ENCODE assay signal across 21 cellular contexts in genomic region chr1:39670689-39671088, GRCh38. TPM values are rescaled to one million over a fixed set of nuclear protein-coding genes. Genes with fewer than 3 reads are reported as not detected.
A peak's percentile ranks its signal among the peaks of the same experiment; 100 is the strongest.
DNase-seq lines count a peak whose midpoint lies in the region; ATAC-seq and TF ChIP-seq lines count a peak whose summit lies in the region.
"Had no signal": no experiment of that assay in that cellular context is flagged by ENCODE, and none has a peak within 500 bp of the region (broad histone marks: within the 10 kb centered on the region; RNA-seq: fewer than 3 reads in every experiment).

No MANE protein-coding gene starts in this region.

- H4K20me1 ChIP-seq in neural progenitor cell (ENCODE audit: low read depth): peaks cover 8% of the 10 kb centered on the region

- CTCF ChIA-PET in CD4-positive, alpha-beta T cell (lab: Charles Lee): interaction anchor here (1.2 to 3.7 kb wide), 5 partner anchors 11 to 49 kb away, joined by 4 to 21 read pairs (median 5); no protein-coding TSS in a partner anchor

- ATAC-seq in CD4-positive, alpha-beta T cell (ENCODE audit: poor library complexity): no peak
- no peak for ATAC-seq in HG03565 (IDR thresholded peaks at IDR 0.05; ENCODE audit: unreplicated experiment)
- ATAC-seq in HG03135 (IDR thresholded peaks at IDR 0.05; ENCODE audit: unreplicated experiment): no peak

- H3K4me2 ChIP-seq in neural progenitor cell: peak overlapping the region; percentile 89

- H3F3A ChIP-seq in neural progenitor cell (ENCODE audit: low read depth): no peaks in the 10 kb centered on the region

- H3K4me3 Mint-ChIP-seq in CD4-positive, alpha-beta T cell: peak overlapping the region; percentile 38
- peak overlapping the region; percentile 76 for H3K4me3 Mint-ChIP-seq in neural progenitor cell
- H3K4me3 Mint-ChIP-seq: B cell had no signal

- H3K9me3 ChIP-seq in CD4-positive, alpha-beta T cell (ENCODE audit: control insufficient read depth, low read length): no peaks in the 10 kb centered on the region
- H3K9me3 ChIP-seq in neural progenitor cell (ENCODE audit: low read depth): no peaks in the 10 kb centered on the region
- H3K9me3 ChIP-seq: thyroid gland had no signal

- TF ChIP-seq CTCF in CD4-positive, alpha-beta T cell (IDR thresholded peaks at IDR 0.05): no peak
- TF ChIP-seq CTCF in GM12864 (IDR thresholded peaks at IDR 0.05; ENCODE audit: low read depth, low read length, missing control alignments) (no peak), dorsolateral prefrontal cortex (IDR thresholded peaks at IDR 0.05 in 54 of 56, conservative IDR thresholded peaks at IDR 0.05 in 2 of 56; ENCODE audit: low read depth in 1 of 56, partially characterized antibody in 56 of 56) (no peak), neural progenitor cell (IDR thresholded peaks at IDR 0.05) (no peak)

- H3K79me2 ChIP-seq in neural progenitor cell (ENCODE audit: low read depth): no peaks in the 10 kb centered on the region
- H3K79me2 ChIP-seq: parathyroid adenoma had no signal

- no peak overlapping the region for H2AFZ ChIP-seq in neural progenitor cell (replicated peaks)
- H2AFZ ChIP-seq: parathyroid adenoma had no signal

- H3K27ac Mint-ChIP-seq in CD4-positive, alpha-beta T cell: no peak overlapping the region
- H3K27ac Mint-ChIP-seq in neural progenitor cell: no peak overlapping the region
- H3K27ac Mint-ChIP-seq: B cell had no signal

- no peak overlapping the region for H3K27ac ChIP-seq in CD4-positive, alpha-beta T cell (ENCODE audit: low read depth, low read length)
- H3K27ac ChIP-seq in dorsolateral prefrontal cortex (peak overlapping the region in 22 of 59 donors; percentile 64 to 93 (median 84)), neural progenitor cell (no peak overlapping the region)
- H3K27ac ChIP-seq: cardiac muscle cell, parathyroid adenoma, thyroid gland had no signal

- peaks cover 43% of the 10 kb centered on the region for H3K27me3 Mint-ChIP-seq in CD4-positive, alpha-beta T cell
- peaks cover 38% of the 10 kb centered on the region for H3K27me3 Mint-ChIP-seq in neural progenitor cell (ENCODE audit: insufficient read depth, low read depth)

- no peaks in the 10 kb centered on the region for H3K36me3 ChIP-seq in neural progenitor cell
- H3K36me3 ChIP-seq: cardiac muscle cell, thyroid gland had no signal

- POLR2A ChIA-PET in CD4-positive, alpha-beta T cell (lab: Charles Lee): interaction anchor here (3.1 to 4.7 kb wide), 2 partner anchors 10 to 22 kb away, joined by 19 to 33 read pairs; partner anchors contain the start of gene HPCAL4

- H3K9ac ChIP-seq in neural progenitor cell: no peak overlapping the region
- H3K9ac ChIP-seq: parathyroid adenoma had no signal

- peaks cover 46% of the 10 kb centered on the region for H3K27me3 ChIP-seq in CD4-positive, alpha-beta T cell (ENCODE audit: control insufficient read depth, insufficient read depth, low read length)
- peaks cover 0 to 9% (median 0%) of the 10 kb centered on the region in 45 donors for H3K27me3 ChIP-seq in dorsolateral prefrontal cortex
- H3K27me3 ChIP-seq in neural progenitor cell: peaks cover 100% of the 10 kb centered on the region
- H3K27me3 ChIP-seq: thyroid gland had no signal

- H3K4me1 ChIP-seq in neural progenitor cell: peaks cover 7% of the 10 kb centered on the region
- H3K4me1 ChIP-seq: parathyroid adenoma had no signal

- H3K36me3 Mint-ChIP-seq in CD4-positive, alpha-beta T cell (ENCODE audit: low read depth): no peaks in the 10 kb centered on the region
- no peaks in the 10 kb centered on the region for H3K36me3 Mint-ChIP-seq in neural progenitor cell

- intact Hi-C loops in CD4-positive, alpha-beta T cell (cut with DNase I, micrococcal nuclease): no loop called here
- intact Hi-C loops in dorsolateral prefrontal cortex (cut with DNase I): no loop called here

- H3K4me3 ChIP-seq in GM12864 (ENCODE audit: low read depth, low read length) (0 out of 2 replicates have a peak overlapping the region, but pooled peaks have one; percentile 62), dorsolateral prefrontal cortex (peak overlapping the region in 55 of 59 donors; percentile 53 to 85 (median 69)), neural progenitor cell (no peak overlapping the region)

- peaks cover 8% of the 10 kb centered on the region for H3K4me1 Mint-ChIP-seq in CD4-positive, alpha-beta T cell (ENCODE audit: low read depth)
- peaks cover 6% of the 10 kb centered on the region for H3K4me1 Mint-ChIP-seq in neural progenitor cell

- DNase-seq in CD4-positive, alpha-beta T cell: no peak
- DNase-seq in GM12864 (ENCODE audit: low read depth) (no peak), dorsolateral prefrontal cortex (no peak), neural progenitor cell (ENCODE audit: low spot score) (no peak), AG08396 (ENCODE audit: low spot score) (no peak)
- DNase-seq: activated CD4-positive, alpha-beta T cell treated with anti-CD3 and anti-CD28 coated beads for 4 hours; effector CD4-positive, alpha-beta T cell; Kasumi-1; NCI-H1092 treated with DMSO at 0.1 percent for 48 hours; stimulated activated CD4-positive, alpha-beta T cell treated with anti-CD3 and anti-CD28 coated beads, Interleukin-4, amount 100 ng/mL, for 4 hours; stimulated activated CD8-positive, alpha-beta memory T cell treated with anti-CD3 and anti-CD28 coated beads, Interleukin-4, amount 100 ng/mL, for 48 hours; T1000 had no signal

- no peaks in the 10 kb centered on the region for H3K9me3 Mint-ChIP-seq in CD4-positive, alpha-beta T cell
- H3K9me3 Mint-ChIP-seq in neural progenitor cell: peaks cover 2% of the 10 kb centered on the region

RNA-seq across cellular contexts. Expression of gene NT5C1A, which starts 1.2 kb away (rescaled TPM):
- total RNA-seq in CD4-positive, alpha-beta T cell: 1 to 10 TPM; 1.1 to 1.3 TPM
- total RNA-seq in dorsolateral prefrontal cortex: 10 to 100 TPM in 118 of 120 experiments, 1 to 10 TPM in 2; 6.5 to 30.5 (median 16.7) TPM
- total RNA-seq in neural progenitor cell (ENCODE audit: low replicate concordance): not detected in 2 replicates
- total RNA-seq: B cell, cardiac muscle cell, H7, HT-29, smooth muscle cell had no signal

RNA-seq across cellular contexts. Expression of gene HPCAL4, which starts 20.5 kb away (rescaled TPM):
- 10 to 100 TPM; 22.8 to 22.9 TPM for total RNA-seq in CD4-positive, alpha-beta T cell
- 100 to 1,000 TPM in 102 of 120 experiments, 10 to 100 TPM in 18; 40.8 to 217 (median 131) TPM for total RNA-seq in dorsolateral prefrontal cortex
- 0.13 and 0.19 TPM in 2 replicates for total RNA-seq in neural progenitor cell (ENCODE audit: low replicate concordance)
- total RNA-seq: B cell, H7, HT-29 had no signal

RNA-seq across cellular contexts. Expression of gene HEYL, which starts 31.2 kb away (rescaled TPM):
- under 1 TPM in 1 of 2 experiments, not detected in 1; 0.05 TPM for total RNA-seq in CD4-positive, alpha-beta T cell
- total RNA-seq in dorsolateral prefrontal cortex (10 to 100 TPM in 6 of 120 experiments, 1 to 10 TPM in 114; 1.6 to 14.9 (median 4.3) TPM), neural progenitor cell (ENCODE audit: low replicate concordance) (2.3 and 4.0 TPM in 2 replicates)

Comparison
In these comparisons a context has a peak if more than half of its experiments do, and no peak if none do; other contexts are left out.
1. RNA of gene HPCAL4, which starts 20.5 kb away (total RNA-seq): 40.8 to 217 TPM in dorsolateral prefrontal cortex and 22.8 to 22.9 TPM in CD4-positive, alpha-beta T cell; 0.13 to 0.19 TPM in neural progenitor cell; every median in the first group is over 10 times any median in the second.